In the genomic region with DNA sequence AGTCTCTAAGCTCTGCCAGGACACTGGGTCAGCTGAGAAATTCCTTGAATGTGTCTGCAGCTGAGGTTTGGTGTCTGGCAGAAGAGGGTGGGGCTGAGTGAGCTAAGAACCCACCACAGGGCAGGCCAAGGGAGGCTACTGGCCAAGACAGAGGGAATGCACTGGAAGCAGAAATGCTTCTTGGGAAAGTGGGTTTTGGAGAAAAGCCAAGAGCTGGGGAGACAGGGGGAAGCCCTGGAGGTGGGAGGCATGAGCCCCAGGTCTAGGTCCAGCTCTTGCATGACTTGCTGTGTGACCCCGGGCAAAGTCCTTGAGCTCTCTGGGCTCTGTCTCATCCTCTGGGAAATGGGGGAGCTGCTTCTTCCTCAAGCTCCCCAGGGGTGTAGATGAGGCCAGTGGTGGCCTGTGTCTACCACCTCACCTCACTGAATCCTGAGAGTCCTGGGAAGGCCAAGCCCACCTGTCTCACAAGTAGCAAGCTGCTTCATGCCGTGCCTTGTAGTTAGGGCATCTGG, we compare ENCODE assay signal across 1 cellular context.
TF ChIP-seq lines count a peak whose summit lies in the region.

No MANE protein-coding gene starts in this region.

TF ChIP-seq in K562, 482 proteins besides CTCF, POLR2A, EP300 and RAD21 (continued from another document):
- TF ChIP-seq HNRNPL (IDR thresholded peaks at IDR 0.05; ENCODE audit: low read depth, low read length) (no peak), ELF1 (tag; IDR thresholded peaks at IDR 0.05) (no peak), RBM25 (IDR thresholded peaks at IDR 0.05; ENCODE audit: low read depth, low read length, severe bottlenecking) (peak; percentile 19), KDM1A (IDR thresholded peaks at IDR 0.05) (peak in 1 of 2 experiments; percentile 25; a peak in 1 of 4 replicates), TEAD2 (tag; IDR thresholded peaks at IDR 0.05) (no peak), ETS2 (tag; IDR thresholded peaks at IDR 0.05; ENCODE audit: borderline replicate concordance, poor library complexity, severe bottlenecking) (no peak), NFIC (IDR thresholded peaks at IDR 0.05) (peak; percentile 40; the same call in 1 of the 2 replicates), MED1 (CRISPR knock-in tag; IDR thresholded peaks at IDR 0.05; ENCODE audit: borderline replicate concordance) (no peak), TAF7 (tag; IDR thresholded peaks at IDR 0.05) (no peak), ARHGAP35 (IDR thresholded peaks at IDR 0.05; ENCODE audit: partially characterized antibody) (no peak), RBBP5 (IDR thresholded peaks at IDR 0.05; ENCODE audit: borderline replicate concordance, insufficient read depth, low read length, poor library complexity, severe bottlenecking) (no peak), YBX1 (IDR thresholded peaks at IDR 0.05) (no peak), SAP30 (IDR thresholded peaks at IDR 0.05; ENCODE audit: borderline replicate concordance, insufficient read depth, low read depth, low read length, poor library complexity, severe bottlenecking) (no peak), ELF4 (CRISPR knock-in tag; IDR thresholded peaks at IDR 0.05) (no peak), EHMT2 (IDR thresholded peaks at IDR 0.05) (no peak), ZNF224 (CRISPR knock-in tag; IDR thresholded peaks at IDR 0.05) (no peak), SETDB1 (IDR thresholded peaks at IDR 0.05; ENCODE audit: low read length) (no peak), ZNF232 (CRISPR knock-in tag; IDR thresholded peaks at IDR 0.05) (no peak)
- TF ChIP-seq, protein P1, sequence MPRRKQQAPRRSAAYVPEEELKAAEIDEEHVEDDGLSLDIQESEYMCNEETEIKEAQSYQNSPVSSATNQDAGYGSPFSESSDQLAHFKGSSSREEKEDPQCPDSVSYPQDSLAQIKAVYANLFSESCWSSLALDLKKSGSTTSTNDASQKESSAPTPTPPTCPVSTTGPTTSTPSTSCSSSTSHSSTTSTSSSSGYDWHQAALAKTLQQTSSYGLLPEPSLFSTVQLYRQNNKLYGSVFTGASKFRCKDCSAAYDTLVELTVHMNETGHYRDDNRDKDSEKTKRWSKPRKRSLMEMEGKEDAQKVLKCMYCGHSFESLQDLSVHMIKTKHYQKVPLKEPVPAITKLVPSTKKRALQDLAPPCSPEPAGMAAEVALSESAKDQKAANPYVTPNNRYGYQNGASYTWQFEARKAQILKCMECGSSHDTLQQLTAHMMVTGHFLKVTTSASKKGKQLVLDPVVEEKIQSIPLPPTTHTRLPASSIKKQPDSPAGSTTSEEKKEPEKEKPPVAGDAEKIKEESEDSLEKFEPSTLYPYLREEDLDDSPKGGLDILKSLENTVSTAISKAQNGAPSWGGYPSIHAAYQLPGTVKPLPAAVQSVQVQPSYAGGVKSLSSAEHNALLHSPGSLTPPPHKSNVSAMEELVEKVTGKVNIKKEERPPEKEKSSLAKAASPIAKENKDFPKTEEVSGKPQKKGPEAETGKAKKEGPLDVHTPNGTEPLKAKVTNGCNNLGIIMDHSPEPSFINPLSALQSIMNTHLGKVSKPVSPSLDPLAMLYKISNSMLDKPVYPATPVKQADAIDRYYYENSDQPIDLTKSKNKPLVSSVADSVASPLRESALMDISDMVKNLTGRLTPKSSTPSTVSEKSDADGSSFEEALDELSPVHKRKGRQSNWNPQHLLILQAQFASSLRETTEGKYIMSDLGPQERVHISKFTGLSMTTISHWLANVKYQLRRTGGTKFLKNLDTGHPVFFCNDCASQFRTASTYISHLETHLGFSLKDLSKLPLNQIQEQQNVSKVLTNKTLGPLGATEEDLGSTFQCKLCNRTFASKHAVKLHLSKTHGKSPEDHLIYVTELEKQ (CRISPR knock-in tag; IDR thresholded peaks at IDR 0.05): no peak
- TF ChIP-seq, protein P2, sequence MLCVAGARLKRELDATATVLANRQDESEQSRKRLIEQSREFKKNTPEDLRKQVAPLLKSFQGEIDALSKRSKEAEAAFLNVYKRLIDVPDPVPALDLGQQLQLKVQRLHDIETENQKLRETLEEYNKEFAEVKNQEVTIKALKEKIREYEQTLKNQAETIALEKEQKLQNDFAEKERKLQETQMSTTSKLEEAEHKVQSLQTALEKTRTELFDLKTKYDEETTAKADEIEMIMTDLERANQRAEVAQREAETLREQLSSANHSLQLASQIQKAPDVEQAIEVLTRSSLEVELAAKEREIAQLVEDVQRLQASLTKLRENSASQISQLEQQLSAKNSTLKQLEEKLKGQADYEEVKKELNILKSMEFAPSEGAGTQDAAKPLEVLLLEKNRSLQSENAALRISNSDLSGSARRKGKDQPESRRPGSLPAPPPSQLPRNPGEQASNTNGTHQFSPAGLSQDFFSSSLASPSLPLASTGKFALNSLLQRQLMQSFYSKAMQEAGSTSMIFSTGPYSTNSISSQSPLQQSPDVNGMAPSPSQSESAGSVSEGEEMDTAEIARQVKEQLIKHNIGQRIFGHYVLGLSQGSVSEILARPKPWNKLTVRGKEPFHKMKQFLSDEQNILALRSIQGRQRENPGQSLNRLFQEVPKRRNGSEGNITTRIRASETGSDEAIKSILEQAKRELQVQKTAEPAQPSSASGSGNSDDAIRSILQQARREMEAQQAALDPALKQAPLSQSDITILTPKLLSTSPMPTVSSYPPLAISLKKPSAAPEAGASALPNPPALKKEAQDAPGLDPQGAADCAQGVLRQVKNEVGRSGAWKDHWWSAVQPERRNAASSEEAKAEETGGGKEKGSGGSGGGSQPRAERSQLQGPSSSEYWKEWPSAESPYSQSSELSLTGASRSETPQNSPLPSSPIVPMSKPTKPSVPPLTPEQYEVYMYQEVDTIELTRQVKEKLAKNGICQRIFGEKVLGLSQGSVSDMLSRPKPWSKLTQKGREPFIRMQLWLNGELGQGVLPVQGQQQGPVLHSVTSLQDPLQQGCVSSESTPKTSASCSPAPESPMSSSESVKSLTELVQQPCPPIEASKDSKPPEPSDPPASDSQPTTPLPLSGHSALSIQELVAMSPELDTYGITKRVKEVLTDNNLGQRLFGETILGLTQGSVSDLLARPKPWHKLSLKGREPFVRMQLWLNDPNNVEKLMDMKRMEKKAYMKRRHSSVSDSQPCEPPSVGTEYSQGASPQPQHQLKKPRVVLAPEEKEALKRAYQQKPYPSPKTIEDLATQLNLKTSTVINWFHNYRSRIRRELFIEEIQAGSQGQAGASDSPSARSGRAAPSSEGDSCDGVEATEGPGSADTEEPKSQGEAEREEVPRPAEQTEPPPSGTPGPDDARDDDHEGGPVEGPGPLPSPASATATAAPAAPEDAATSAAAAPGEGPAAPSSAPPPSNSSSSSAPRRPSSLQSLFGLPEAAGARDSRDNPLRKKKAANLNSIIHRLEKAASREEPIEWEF (CRISPR knock-in tag; IDR thresholded peaks at IDR 0.05): no peak
- TF ChIP-seq, protein P3, sequence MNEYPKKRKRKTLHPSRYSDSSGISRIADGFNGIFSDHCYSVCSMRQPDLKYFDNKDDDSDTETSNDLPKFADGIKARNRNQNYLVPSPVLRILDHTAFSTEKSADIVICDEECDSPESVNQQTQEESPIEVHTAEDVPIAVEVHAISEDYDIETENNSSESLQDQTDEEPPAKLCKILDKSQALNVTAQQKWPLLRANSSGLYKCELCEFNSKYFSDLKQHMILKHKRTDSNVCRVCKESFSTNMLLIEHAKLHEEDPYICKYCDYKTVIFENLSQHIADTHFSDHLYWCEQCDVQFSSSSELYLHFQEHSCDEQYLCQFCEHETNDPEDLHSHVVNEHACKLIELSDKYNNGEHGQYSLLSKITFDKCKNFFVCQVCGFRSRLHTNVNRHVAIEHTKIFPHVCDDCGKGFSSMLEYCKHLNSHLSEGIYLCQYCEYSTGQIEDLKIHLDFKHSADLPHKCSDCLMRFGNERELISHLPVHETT (CRISPR knock-in tag; conservative IDR thresholded peaks at IDR 0.05 in 1 of 2, IDR thresholded peaks at IDR 0.05 in 1 of 2): no peak
- TF ChIP-seq, protein P4, sequence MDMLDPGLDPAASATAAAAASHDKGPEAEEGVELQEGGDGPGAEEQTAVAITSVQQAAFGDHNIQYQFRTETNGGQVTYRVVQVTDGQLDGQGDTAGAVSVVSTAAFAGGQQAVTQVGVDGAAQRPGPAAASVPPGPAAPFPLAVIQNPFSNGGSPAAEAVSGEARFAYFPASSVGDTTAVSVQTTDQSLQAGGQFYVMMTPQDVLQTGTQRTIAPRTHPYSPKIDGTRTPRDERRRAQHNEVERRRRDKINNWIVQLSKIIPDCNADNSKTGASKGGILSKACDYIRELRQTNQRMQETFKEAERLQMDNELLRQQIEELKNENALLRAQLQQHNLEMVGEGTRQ (CRISPR knock-in tag; IDR thresholded peaks at IDR 0.05): no peak
- TF ChIP-seq, protein P5, sequence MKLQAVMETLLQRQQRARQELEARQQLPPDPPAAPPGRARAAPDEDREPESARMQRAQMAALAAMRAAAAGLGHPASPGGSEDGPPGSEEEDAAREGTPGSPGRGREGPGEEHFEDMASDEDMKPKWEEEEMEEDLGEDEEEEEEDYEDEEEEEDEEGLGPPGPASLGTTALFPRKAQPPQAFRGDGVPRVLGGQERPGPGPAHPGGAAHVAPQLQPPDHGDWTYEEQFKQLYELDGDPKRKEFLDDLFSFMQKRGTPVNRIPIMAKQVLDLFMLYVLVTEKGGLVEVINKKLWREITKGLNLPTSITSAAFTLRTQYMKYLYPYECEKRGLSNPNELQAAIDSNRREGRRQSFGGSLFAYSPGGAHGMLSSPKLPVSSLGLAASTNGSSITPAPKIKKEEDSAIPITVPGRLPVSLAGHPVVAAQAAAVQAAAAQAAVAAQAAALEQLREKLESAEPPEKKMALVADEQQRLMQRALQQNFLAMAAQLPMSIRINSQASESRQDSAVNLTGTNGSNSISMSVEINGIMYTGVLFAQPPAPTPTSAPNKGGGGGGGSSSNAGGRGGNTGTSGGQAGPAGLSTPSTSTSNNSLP (IDR thresholded peaks at IDR 0.05; ENCODE audit: borderline replicate concordance, low read depth, low read length): no peak
